Comparison of ENCODE assay signal across 15 cellular contexts in genomic region chr4:14529653-14530052, GRCh38.
DNase-seq lines count a peak whose midpoint lies in the region; ATAC-seq and TF ChIP-seq lines count a peak whose summit lies in the region.
"Had no signal": no experiment of that assay in that cellular context is flagged by ENCODE, and none has a peak within 500 bp of the region (broad histone marks: within the 10 kb centered on the region; RNA-seq: fewer than 3 reads in every experiment).

No MANE protein-coding gene starts in this region.

- H4K5ac ChIP-seq in mesendoderm (ENCODE audit: low read length), result no peak overlapping the region

- H3K4me3 Mint-ChIP-seq in brain, result peak overlapping the region in 1 of 5 experiments; percentile 25
- H3K4me3 Mint-ChIP-seq: naive thymus-derived CD4-positive, alpha-beta T cell had no signal

- no peak for TF ChIP-seq CTCF in brain (conservative IDR thresholded peaks at IDR 0.05)
- TF ChIP-seq CTCF in left lung (IDR thresholded peaks at IDR 0.05), result no peak

- no peak overlapping the region for H3K56ac ChIP-seq in mesendoderm (ENCODE audit: low read length)

- H3K27ac ChIP-seq in mesendoderm (ENCODE audit: low read depth, low read length) (peak overlapping the region; percentile 62), left lung (no peak overlapping the region)
- H3K27ac ChIP-seq: ascending aorta, GM23248, sigmoid colon, thoracic aorta had no signal

- H3K27me3 Mint-ChIP-seq in brain, result peaks cover 2% of the 10 kb centered on the region

- no peak overlapping the region for H3K4me2 ChIP-seq in mesendoderm (ENCODE audit: low read length)

- H3K4me1 ChIP-seq in mesendoderm (ENCODE audit: control insufficient read depth, low read depth, low read length) (no peaks in the 10 kb centered on the region), left lung (no peaks in the 10 kb centered on the region)
- H3K4me1 ChIP-seq: sigmoid colon had no signal

- H3K23ac ChIP-seq in mesendoderm (ENCODE audit: low read length), result no peak overlapping the region

- H2BK15ac ChIP-seq in mesendoderm (replicated peaks; ENCODE audit: low read depth), result no peak overlapping the region

- no peaks in the 10 kb centered on the region for H3K79me1 ChIP-seq in mesendoderm (ENCODE audit: low read length)

- DNase-seq in H7, result peak; percentile 2
- DNase-seq in NCI-H226, result peak; percentile 6
- peak; percentile 79 for DNase-seq in mesendoderm
- no peak for DNase-seq in left lung
- DNase-seq: activated T-cell treated with anti-CD3 and anti-CD28 coated beads, Interleukin-2, amount 50 U/mL, for 1 hour; GM23248; naive thymus-derived CD4-positive, alpha-beta T cell; NCI-H2107; sigmoid colon had no signal

- H3K27me3 ChIP-seq in H7 (ENCODE audit: control insufficient read depth, insufficient read depth, low read length), result no peaks in the 10 kb centered on the region
- no peaks in the 10 kb centered on the region for H3K27me3 ChIP-seq in mesendoderm (ENCODE audit: insufficient read depth, low read length, poor library complexity)
- no peaks in the 10 kb centered on the region for H3K27me3 ChIP-seq in left lung
- H3K27me3 ChIP-seq: ascending aorta, sigmoid colon had no signal

- no peaks in the 10 kb centered on the region for H3K9me3 ChIP-seq in left lung
- H3K9me3 ChIP-seq: ascending aorta, sigmoid colon, thoracic aorta had no signal

- peaks cover 0 to 4% (median 2%) of the 10 kb centered on the region in 5 experiments for H3K9me3 Mint-ChIP-seq in brain

- H3K18ac ChIP-seq in mesendoderm (ENCODE audit: low read length), result no peak overlapping the region

- no peaks in the 10 kb centered on the region for H3K79me2 ChIP-seq in mesendoderm (ENCODE audit: control insufficient read depth, insufficient read depth, low read length)

- no peaks in the 10 kb centered on the region for H3K36me3 Mint-ChIP-seq in brain
- H3K36me3 Mint-ChIP-seq: naive thymus-derived CD4-positive, alpha-beta T cell had no signal

- no peak overlapping the region for H3K4me3 ChIP-seq in H7 (ENCODE audit: insufficient read depth, low read depth, low read length)
- H3K4me3 ChIP-seq in mesendoderm (ENCODE audit: low read length), result no peak overlapping the region
- no peak overlapping the region for H3K4me3 ChIP-seq in left lung
- H3K4me3 ChIP-seq: ascending aorta, GM23248, sigmoid colon, thoracic aorta had no signal

- ATAC-seq in HG02678 (IDR thresholded peaks at IDR 0.05; ENCODE audit: unreplicated experiment) (no peak), left lung (no peak), HG02623 (IDR thresholded peaks at IDR 0.05; ENCODE audit: unreplicated experiment) (no peak)
- ATAC-seq: HepG2; naive thymus-derived CD4-positive, alpha-beta T cell had no signal

- peak overlapping the region in 3 of 5 experiments; percentile 7 to 54 (median 8) for H3K27ac Mint-ChIP-seq in brain
- H3K27ac Mint-ChIP-seq: naive thymus-derived CD4-positive, alpha-beta T cell had no signal

- H2BK5ac ChIP-seq in mesendoderm (ENCODE audit: low read length), result no peak overlapping the region

- H3K36me3 ChIP-seq in H7 (replicated peaks; ENCODE audit: control insufficient read depth, insufficient read depth, low read length) (no peaks in the 10 kb centered on the region), mesendoderm (ENCODE audit: control insufficient read depth, insufficient read depth, low read length) (no peaks in the 10 kb centered on the region), left lung (no peaks in the 10 kb centered on the region)
- H3K36me3 ChIP-seq: ascending aorta, sigmoid colon, thoracic aorta had no signal

- no peak overlapping the region for H4K8ac ChIP-seq in mesendoderm (ENCODE audit: low read depth, low read length)

- H2BK120ac ChIP-seq in mesendoderm (ENCODE audit: low read depth, low read length), result no peak overlapping the region

- no CpG with 5 or more reads among the region's 4 CpGs for WGBS in mesendoderm (ENCODE audit: extremely low coverage, insufficient coverage, low lambda C conversion rate)

- H3K4ac ChIP-seq in mesendoderm (ENCODE audit: low read depth, low read length), result no peak overlapping the region

- no peak overlapping the region for H2AK5ac ChIP-seq in mesendoderm (ENCODE audit: low read length)

- intact Hi-C loops in left lung (cut with DNase I), result no loop called here

- H3K4me1 Mint-ChIP-seq in brain, result peaks cover 7% of the 10 kb centered on the region
- H3K4me1 Mint-ChIP-seq: naive thymus-derived CD4-positive, alpha-beta T cell had no signal

- H3K9ac ChIP-seq in mesendoderm (ENCODE audit: low read length), result no peak overlapping the region
- H3K9ac ChIP-seq: GM23248 had no signal

Comparison
In these comparisons a context has a peak if more than half of its experiments do, and no peak if none do; other contexts are left out.
1. DNase-seq: peak in H7 (single experiment), NCI-H226 (single experiment) and mesendoderm (single experiment); none in left lung (0 of 2).